In genomic region chr2:80002112-80002511, GRCh38 we compare ENCODE assay signal across 28 cellular contexts.
"Had no signal": no experiment of that assay in that cellular context is flagged by ENCODE, and none has a peak within 500 bp of the region (broad histone marks: within the 10 kb centered on the region; RNA-seq: fewer than 3 reads in every experiment).

No MANE protein-coding gene starts in this region.

- H3K27ac ChIP-seq: breast epithelium, VCaP had no signal

- H3K4me1 ChIP-seq: breast epithelium had no signal

- ATAC-seq: activated T-helper 17 cell treated with anti-CD3 and anti-CD28 coated beads, Interleukin-2, amount 50 U/mL, for 72 hours; Panc1; T-cell had no signal

- H3K27me3 Mint-ChIP-seq: activated CD4-positive, alpha-beta memory T cell treated with anti-CD3 and anti-CD28 coated beads for 36 hours; activated CD4-positive, alpha-beta T cell treated with anti-CD3 and anti-CD28 coated beads, Interleukin-2, amount 10 ng/mL, durations not matched to agents 7 days and 5 days; activated T-helper 17 cell treated with anti-CD3 and anti-CD28 coated beads, Interleukin-2, amount 50 U/mL, for 72 hours had no signal

- H3K4me1 Mint-ChIP-seq: activated CD4-positive, alpha-beta T cell treated with anti-CD3 and anti-CD28 coated beads, Interleukin-2, amount 10 ng/mL, durations not matched to agents 7 days and 5 days; activated T-helper 17 cell treated with anti-CD3 and anti-CD28 coated beads, Interleukin-2, amount 50 U/mL, for 72 hours; T-cell had no signal

- H3K27ac Mint-ChIP-seq: activated CD4-positive, alpha-beta memory T cell treated with anti-CD3 and anti-CD28 coated beads for 36 hours; activated CD4-positive, alpha-beta T cell treated with anti-CD3 and anti-CD28 coated beads, Interleukin-2, amount 10 ng/mL, durations not matched to agents 7 days and 5 days; activated naive CD4-positive, alpha-beta T cell treated with anti-CD3 and anti-CD28 coated beads for 36 hours; activated naive CD8-positive, alpha-beta T cell; activated T-helper 17 cell treated with anti-CD3 and anti-CD28 coated beads, Interleukin-2, amount 50 U/mL, for 72 hours; T-cell had no signal

- H3K36me3 Mint-ChIP-seq: activated CD4-positive, alpha-beta memory T cell treated with anti-CD3 and anti-CD28 coated beads for 36 hours; activated naive CD8-positive, alpha-beta T cell; T-cell had no signal

- H3K9me3 ChIP-seq: breast epithelium, MG63 had no signal

- H3K36me3 ChIP-seq: breast epithelium, MG63 had no signal

- H3K9me3 Mint-ChIP-seq: activated CD4-positive, alpha-beta memory T cell treated with anti-CD3 and anti-CD28 coated beads for 36 hours; activated CD4-positive, alpha-beta T cell treated with anti-CD3 and anti-CD28 coated beads, Interleukin-2, amount 10 ng/mL, durations not matched to agents 7 days and 5 days; activated T-helper 17 cell treated with anti-CD3 and anti-CD28 coated beads, Interleukin-2, amount 50 U/mL, for 72 hours had no signal

- H3K4me3 Mint-ChIP-seq: activated CD4-positive, alpha-beta memory T cell treated with anti-CD3 and anti-CD28 coated beads for 36 hours; activated CD4-positive, alpha-beta T cell treated with anti-CD3 and anti-CD28 coated beads, Interleukin-2, amount 10 ng/mL, durations not matched to agents 7 days and 5 days; activated naive CD4-positive, alpha-beta T cell treated with anti-CD3 and anti-CD28 coated beads for 36 hours; activated naive CD8-positive, alpha-beta T cell; activated T-helper 17 cell treated with anti-CD3 and anti-CD28 coated beads, Interleukin-2, amount 50 U/mL, for 72 hours; T-cell had no signal

- H3K4me3 ChIP-seq: breast epithelium, MG63 had no signal

- DNase-seq: activated CD4-positive, alpha-beta memory T cell treated with anti-CD3 and anti-CD28 coated beads for 36 hours; activated CD4-positive, alpha-beta T cell treated with anti-CD3 and anti-CD28 coated beads, Interleukin-2, amount 10 ng/mL, durations not matched to agents 7 days and 5 days; activated CD4-positive, CD25-positive, alpha-beta regulatory T cell; activated CD8-positive, alpha-beta memory T cell treated with anti-CD3 and anti-CD28 coated beads for 24 hours; activated gamma-delta T cell; activated naive CD4-positive, alpha-beta T cell treated with anti-CD3 and anti-CD28 coated beads for 36 hours; activated T-cell treated with anti-CD3 and anti-CD28 coated beads for 4 hours; activated T-cell treated with anti-CD3 and anti-CD28 coated beads, Interleukin-2, amount 50 U/mL, for 48 hours; caudate nucleus; MV-4-11; NCI-H1092 treated with DMSO at 0.1 percent for 48 hours; NCI-H1417 treated with DMSO at 0.1 percent for 48 hours; NCI-H1694; NCI-H2029 treated with DMSO at 0.1 percent for 48 hours; NCI-H345; NCI-H510A; NCI-H526 treated with DMSO at 0.1 percent for 48 hours; NCI-H82; Right ventricle myocardium superior; RPMI8226; T-cell; T-helper 2 cell had no signal

- H3K27me3 ChIP-seq: breast epithelium, MG63 had no signal
